ENCODE assay signal across 15 cellular contexts in genomic region chrX:101229155-101229554, GRCh38.
DNase-seq lines count a peak whose midpoint lies in the region; ATAC-seq, FAIRE-seq and TF ChIP-seq lines count a peak whose summit lies in the region.
"Had no signal": no experiment of that assay in that cellular context is flagged by ENCODE, and none has a peak within 500 bp of the region (broad histone marks: within the 10 kb centered on the region; RNA-seq: fewer than 3 reads in every experiment).

No MANE protein-coding gene starts in this region.

- peak; percentile 59 for DNase-seq in AG10803 (ENCODE audit: low read depth)
- peak; percentile 58 for DNase-seq in HS-5 (ENCODE audit: low read depth)
- peak; percentile 55 for DNase-seq in astrocyte of the hippocampus (ENCODE audit: low read depth, low spot score)
- peak; percentile 40 for DNase-seq in hepatic stellate cell (ENCODE audit: low spot score)
- no peak for DNase-seq in MM.1S
- no peak for DNase-seq in DMS53 (lab: John Stamatoyannopoulos, UW)
- no peak for DNase-seq in GM19239 (ENCODE audit: insufficient read length, low spot score)
- DNase-seq: activated gamma-delta T cell treated with Interleukin-2 at 50 U/mL for 16 hours; endodermal cell; islet precursor cell; NCI-H1436 treated with DMSO at 0.1 percent for 48 hours; NCI-H446 treated with DMSO at 0.1 percent for 48 hours; sigmoid colon; stimulated activated naive B cell treated with anti-CD40 and anti-IgM and Interleukin-4, amounts not matched to agents 10 μg/mL and 1 μg/mL and 100 μg/mL, for 72 hours had no signal

- H3K36me3 ChIP-seq in MM.1S (replicated peaks; ENCODE audit: insufficient read depth, low read length) = no peaks in the 10 kb centered on the region
- H3K36me3 ChIP-seq: sigmoid colon had no signal

- no peak for FAIRE-seq in GM19239 (lab: Jason Lieb, UNC)

- H3K4me1 ChIP-seq in MM.1S (ENCODE audit: low read length) = no peaks in the 10 kb centered on the region
- H3K4me1 ChIP-seq: sigmoid colon had no signal

- H3K9me3 ChIP-seq in MM.1S (replicated peaks; ENCODE audit: insufficient read depth, low read length) = no peaks in the 10 kb centered on the region
- H3K9me3 ChIP-seq: sigmoid colon had no signal

- ATAC-seq in GM21737 (IDR thresholded peaks at IDR 0.05; ENCODE audit: unreplicated experiment) = no peak
- ATAC-seq: stimulated activated naive B cell treated with anti-CD40 and anti-IgM and Interleukin-4, amounts not matched to agents 10 μg/mL and 1 μg/mL and 100 μg/mL, for 72 hours had no signal

- H4K20me1 ChIP-seq in MM.1S (ENCODE audit: insufficient read depth, low read length) = no peaks in the 10 kb centered on the region

- TF ChIP-seq CTCF in AG10803 (conservative IDR thresholded peaks at IDR 0.05; ENCODE audit: low read length) = no peak
- no peak for TF ChIP-seq CTCF in MM.1S (IDR thresholded peaks at IDR 0.05; ENCODE audit: low read length)

- H3K27ac ChIP-seq in MM.1S (ENCODE audit: low read length) = no peak overlapping the region
- H3K27ac ChIP-seq: sigmoid colon had no signal

- H3K79me2 ChIP-seq in MM.1S (ENCODE audit: low read length) = no peaks in the 10 kb centered on the region

- no peaks in the 10 kb centered on the region for H3F3A ChIP-seq in MM.1S (ENCODE audit: insufficient read depth, low read length)

- H3K27me3 ChIP-seq in MM.1S (replicated peaks; ENCODE audit: insufficient read depth, low read length) = no peaks in the 10 kb centered on the region
- H3K27me3 ChIP-seq: sigmoid colon had no signal

- H3K4me2 ChIP-seq in MM.1S (ENCODE audit: low read depth, low read length) = no peak overlapping the region

- H3K9ac ChIP-seq in MM.1S (ENCODE audit: low read length) = no peak overlapping the region

- H3K9me2 ChIP-seq in MM.1S (replicated peaks; ENCODE audit: insufficient read depth, low read length) = no peaks in the 10 kb centered on the region

- no peak overlapping the region for H2AFZ ChIP-seq in MM.1S (ENCODE audit: low read length)

- H3K4me3 ChIP-seq in AG10803 (ENCODE audit: low read length) (no peak overlapping the region), MM.1S (ENCODE audit: low read length) (no peak overlapping the region)
- H3K4me3 ChIP-seq: sigmoid colon had no signal

Comparison
In these comparisons a context has a peak if more than half of its experiments do, and no peak if none do; other contexts are left out.
1. DNase-seq: peak in AG10803 (single experiment), HS-5 (single experiment), astrocyte of the hippocampus (single experiment) and hepatic stellate cell (single experiment); none in MM.1S (single experiment), DMS53 (single experiment) and GM19239 (single experiment).